In the genomic region with DNA sequence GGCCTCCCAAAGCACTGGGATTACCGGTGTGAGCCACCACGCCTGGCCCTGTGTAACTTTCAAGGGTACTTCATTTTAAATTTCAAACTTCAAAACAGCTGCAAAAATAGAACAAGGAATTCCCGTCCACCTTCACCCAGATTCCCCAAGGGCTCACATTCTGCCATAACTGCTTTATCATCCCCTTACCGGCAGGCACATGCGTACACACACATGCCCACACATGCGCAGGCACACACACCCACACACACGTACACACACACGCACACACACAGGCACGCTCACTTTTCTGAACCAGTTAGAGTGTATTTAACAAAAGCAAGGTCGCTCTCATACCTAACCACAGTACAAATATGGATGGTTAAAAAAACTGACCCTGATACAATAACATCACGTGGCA, we compare ENCODE assay signal across 27 cellular contexts. TPM values are rescaled to one million over a fixed set of nuclear protein-coding genes. Genes with fewer than 3 reads are reported as not detected.
A peak's percentile ranks its signal among the peaks of the same experiment; 100 is the strongest.
DNase-seq lines count a peak whose midpoint lies in the region; ATAC-seq and TF ChIP-seq lines count a peak whose summit lies in the region.
"Had no signal": no experiment of that assay in that cellular context is flagged by ENCODE, and none has a peak within 500 bp of the region (broad histone marks: within the 10 kb centered on the region; RNA-seq: fewer than 3 reads in every experiment).

No MANE protein-coding gene starts in this region.

- no peak overlapping the region for H2BK20ac ChIP-seq in H9 (ENCODE audit: low read depth, low read length, poor library complexity, severe bottlenecking)

- no peak for TF ChIP-seq CTCF in H9 (conservative IDR thresholded peaks at IDR 0.05)
- no peak for TF ChIP-seq CTCF in epithelial cell of esophagus (IDR thresholded peaks at IDR 0.05; ENCODE audit: insufficient read depth, low read depth, low read length, missing control alignments)
- no peak for TF ChIP-seq CTCF in PC-9 (conservative IDR thresholded peaks at IDR 0.05)

- H3K23ac ChIP-seq in H9 (ENCODE audit: insufficient read length, low read depth, low read length), result no peak overlapping the region

- H3K27me3 ChIP-seq in H9 (ENCODE audit: insufficient read depth, low read length) (no peaks in the 10 kb centered on the region), SJCRH30 (no peaks in the 10 kb centered on the region), PC-9 (ENCODE audit: insufficient read depth, low read depth) (no peaks in the 10 kb centered on the region)
- H3K27me3 ChIP-seq: BLaER1 treated with 17β-estradiol and CSF1 and Interleukin-3, amounts not matched to agents 10 nM and 100 nM; esophagus muscularis mucosa; gastroesophageal sphincter; right lobe of liver; upper lobe of right lung had no signal

- H3K9ac ChIP-seq in H9 (ENCODE audit: extremely low read depth, insufficient read length, low read length), result no peak overlapping the region

- H2BK120ac ChIP-seq in H9 (ENCODE audit: low read depth, low read length, poor library complexity, severe bottlenecking), result no peak overlapping the region

- no peaks in the 10 kb centered on the region for H3K27me3 Mint-ChIP-seq in H9 (ENCODE audit: low read depth)

- H3K23me2 ChIP-seq in H9 (ENCODE audit: insufficient read length, low read depth, low read length, poor library complexity, severe bottlenecking), result no peaks in the 10 kb centered on the region

- peak overlapping the region in 2 of 3 experiments; percentile 7 to 49; a peak in 3 of 7 replicates for H3K27ac Mint-ChIP-seq in H9

- no peak overlapping the region for H2AFZ ChIP-seq in H9 (ENCODE audit: low read length)
- no peak overlapping the region for H2AFZ ChIP-seq in PC-9

- no TSS peak for BruUV-seq in PC-9 (replicated peaks; lab: Mats Ljungman, UMichigan)

- H2BK15ac ChIP-seq in H9 (ENCODE audit: low read depth, low read length), result no peak overlapping the region

- WGBS in H9 (ENCODE audit: extremely low coverage, insufficient read length, low lambda C conversion rate), result no CpG with 5 or more reads among the region's 11 CpGs

- no peak overlapping the region for H2BK12ac ChIP-seq in H9 (ENCODE audit: insufficient read length, low read depth, low read length)

- no peak overlapping the region for H3K4me3 Mint-ChIP-seq in H9

- H3K4me2 ChIP-seq in H9 (ENCODE audit: insufficient read depth, insufficient read length, low read length), result no peak overlapping the region
- H3K4me2 ChIP-seq in PC-9, result no peak overlapping the region
- H3K4me2 ChIP-seq: BLaER1 treated with 17β-estradiol and CSF1 and Interleukin-3, amounts not matched to agents 10 nM and 100 nM had no signal

- H3K14ac ChIP-seq in H9 (ENCODE audit: insufficient read depth, low read length), result no peak overlapping the region

- no peaks in the 10 kb centered on the region for H3K9me3 ChIP-seq in H9 (ENCODE audit: control insufficient read depth, low read depth, low read length)
- no peaks in the 10 kb centered on the region for H3K9me3 ChIP-seq in SJCRH30 (replicated peaks)
- no peaks in the 10 kb centered on the region for H3K9me3 ChIP-seq in PC-9 (ENCODE audit: insufficient read depth, low read depth)
- H3K9me3 ChIP-seq: BLaER1 treated with 17β-estradiol and CSF1 and Interleukin-3, amounts not matched to agents 10 nM and 100 nM; esophagus muscularis mucosa; gastroesophageal sphincter; right lobe of liver; upper lobe of right lung had no signal

- no peak overlapping the region for H3K18ac ChIP-seq in H9 (ENCODE audit: insufficient read length, low read depth, low read length)

- H3K27ac ChIP-seq in H9 (ENCODE audit: insufficient read length, low read depth, low read length) (no peak overlapping the region), SJCRH30 (peak overlapping the region; percentile 49; the same call in 1 of the 2 replicates), PC-9 (no peak overlapping the region)
- H3K27ac ChIP-seq: BLaER1 treated with 17β-estradiol and CSF1 and Interleukin-3, amounts not matched to agents 10 nM and 100 nM; esophagus muscularis mucosa; gastroesophageal sphincter; right lobe of liver; upper lobe of right lung had no signal

- no peaks in the 10 kb centered on the region for H3K9me2 ChIP-seq in PC-9 (ENCODE audit: insufficient read depth)

- POLR2A ChIA-PET in PC-9 (lab: Charles Lee; ENCODE audit: unreplicated experiment), result no interaction called here

- H3K9me3 Mint-ChIP-seq in H9, result no peaks in the 10 kb centered on the region

- ATAC-seq in GM21515 (IDR thresholded peaks at IDR 0.05; ENCODE audit: unreplicated experiment), result no peak
- ATAC-seq: gastroesophageal sphincter, right lobe of liver, upper lobe of right lung had no signal

- no peak for DNase-seq in H9
- DNase-seq in SJCRH30, result peak; percentile 47 to 50
- peak; percentile 84 for DNase-seq in epithelial cell of esophagus (ENCODE audit: low read depth)
- DNase-seq in occipital lobe (lab: John Stamatoyannopoulos, UW), result peak; percentile 44
- DNase-seq in activated CD8-positive, alpha-beta memory T cell treated with anti-CD3 and anti-CD28 coated beads for 24 hours, result no peak
- DNase-seq in NCI-H2029 (lab: John Stamatoyannopoulos, UW), result no peak
- DNase-seq in PC-9, result no peak
- DNase-seq: ACHN; activated CD4-positive, alpha-beta T cell treated with anti-CD3 and anti-CD28 coated beads, Interleukin-2, amount 50 U/mL, for 48 hours; activated CD4-positive, CD25-positive, alpha-beta regulatory T cell; activated gamma-delta T cell treated with Interleukin-2 at 50 U/mL for 16 hours; central memory CD4-positive, alpha-beta T cell; H7; kidney glomerular epithelial cell; MM.1S; NCI-H146; NCI-H226; NCI-H748 treated with DMSO at 0.1 percent for 48 hours; right lobe of liver; stimulated activated CD8-positive, alpha-beta memory T cell treated with anti-CD3 and anti-CD28 coated beads, Interleukin-4, amount 100 ng/mL, for 48 hours; upper lobe of right lung had no signal

- no peaks in the 10 kb centered on the region for H3K4me1 ChIP-seq in H9 (ENCODE audit: insufficient read depth, low read length)
- H3K4me1 ChIP-seq in SJCRH30, result peaks cover 9% of the 10 kb centered on the region
- no peaks in the 10 kb centered on the region for H3K4me1 ChIP-seq in PC-9 (replicated peaks; ENCODE audit: insufficient read depth)
- H3K4me1 ChIP-seq: esophagus muscularis mucosa, gastroesophageal sphincter, right lobe of liver, upper lobe of right lung had no signal

- no peak overlapping the region for H3K56ac ChIP-seq in H9 (ENCODE audit: insufficient read length, low read depth, low read length)

- H3K79me1 ChIP-seq in H9 (ENCODE audit: insufficient read depth, low read depth, low read length, poor library complexity, severe bottlenecking), result no peaks in the 10 kb centered on the region

- CTCF ChIA-PET in PC-9 (lab: Charles Lee), result no interaction called here

- no peak overlapping the region for H4K8ac ChIP-seq in H9 (replicated peaks; ENCODE audit: insufficient read length, low read depth, low read length)

- H4K20me1 ChIP-seq in H9 (ENCODE audit: control insufficient read depth, insufficient read depth, insufficient read length) (no peaks in the 10 kb centered on the region), PC-9 (ENCODE audit: insufficient read depth) (no peaks in the 10 kb centered on the region; the same call in 1 of the 2 replicates)

- no peak overlapping the region for H2AK5ac ChIP-seq in H9 (ENCODE audit: insufficient read length, low read length)

- peaks cover 14 to 51% (median 50%) of the 10 kb centered on the region in 3 experiments; a peak in 6 of 7 replicates for H3K36me3 Mint-ChIP-seq in H9 (ENCODE audit: insufficient read depth in 1 of 3, low read depth in 3 of 3)

- H4K5ac ChIP-seq in H9 (ENCODE audit: insufficient read length, low read depth, low read length), result no peak overlapping the region

- no peaks in the 10 kb centered on the region for H3F3A ChIP-seq in PC-9 (ENCODE audit: insufficient read depth, low read depth)

- H3K36me3 ChIP-seq in SJCRH30, result peaks cover 2% of the 10 kb centered on the region; the same call in 1 of the 2 replicates
- no peaks in the 10 kb centered on the region for H3K36me3 ChIP-seq in PC-9 (ENCODE audit: low read depth)

- no peak overlapping the region for H2BK5ac ChIP-seq in H9 (ENCODE audit: insufficient read length, low read length)

- H3K4me3 ChIP-seq in SJCRH30, result no peak overlapping the region
- no peak overlapping the region for H3K4me3 ChIP-seq in epithelial cell of esophagus (ENCODE audit: low read length)
- no peak overlapping the region for H3K4me3 ChIP-seq in PC-9
- H3K4me3 ChIP-seq: BLaER1 treated with 17β-estradiol and CSF1 and Interleukin-3, amounts not matched to agents 10 nM and 100 nM; esophagus muscularis mucosa; gastroesophageal sphincter; right lobe of liver; upper lobe of right lung had no signal

- no peaks in the 10 kb centered on the region for H3K4me1 Mint-ChIP-seq in H9

- no peak overlapping the region for H4K91ac ChIP-seq in H9 (ENCODE audit: insufficient read length, low read depth, low read length)

- intact Hi-C loops in PC-9 (cut with micrococcal nuclease; ENCODE audit: unreplicated experiment), result no loop called here

- H3K4ac ChIP-seq in H9 (ENCODE audit: low read depth, low read length), result no peak overlapping the region

- H3K79me2 ChIP-seq in H9 (ENCODE audit: insufficient read depth, low read length), result no peaks in the 10 kb centered on the region
- H3K79me2 ChIP-seq in PC-9 (ENCODE audit: low read depth), result no peaks in the 10 kb centered on the region

- H3T11ph ChIP-seq in H9 (ENCODE audit: low read length), result no peak overlapping the region

RNA-seq across cellular contexts. Expression of gene PDIA2, which starts 23.0 kb away (rescaled TPM):
- total RNA-seq in H9 (2021) (1.1 and 1.4 TPM in 2 replicates), occipital lobe (6.4 TPM), PC-9 (2021) (not detected in 2 replicates)
- 0.18 and 0.38 TPM in 2 replicates for total RNA-seq in SJCRH30 (2014; rRNA removed; shearing (Covaris generic))
- total RNA-seq: lung microvascular endothelial cell, osteoblast, right lobe of liver had no signal

RNA-seq across cellular contexts. Expression of gene ARHGDIG, which starts 25.5 kb away (rescaled TPM):
- total RNA-seq in H9 (2021) (4.2 and 5.9 TPM in 2 replicates), occipital lobe (35.9 TPM), PC-9 (2021) (not detected in 2 replicates)
- not detected in 2 replicates for total RNA-seq in SJCRH30 (2014; rRNA removed; shearing (Covaris generic))
- total RNA-seq: osteoblast, right lobe of liver had no signal

RNA-seq across cellular contexts. Expression of gene RGS11, which starts 30.2 kb away (rescaled TPM):
- total RNA-seq in H9 (2021), result 2.9 and 3.4 TPM in 2 replicates
- total RNA-seq in SJCRH30 (2014; rRNA removed; shearing (Covaris generic)), result not detected in 2 replicates
- 2.8 TPM for total RNA-seq in occipital lobe
- not detected in 2 replicates for total RNA-seq in PC-9 (2021)

RNA-seq across cellular contexts. Expression of gene AXIN1, which starts 46.6 kb away (rescaled TPM):
- 50.9 and 52.5 TPM in 2 replicates for total RNA-seq in H9 (2021)
- 20.9 and 21.1 TPM in 2 replicates for total RNA-seq in SJCRH30 (2014; rRNA removed; shearing (Covaris generic))
- 18.7 TPM for total RNA-seq in occipital lobe
- 42.0 and 51.2 TPM in 2 replicates for total RNA-seq in PC-9 (2021)

Comparison
In these comparisons a context has a peak if more than half of its experiments do, and no peak if none do; other contexts are left out.
1. DNase-seq: peak in SJCRH30 (2 of 2), epithelial cell of esophagus (single experiment) and occipital lobe (single experiment); none in H9 (single experiment), activated CD8-positive, alpha-beta memory T cell treated with anti-CD3 and anti-CD28 coated beads for 24 hours (single experiment), NCI-H2029 (single experiment) and PC-9 (0 of 2).